ENCODE assay signal across 27 cellular contexts in genomic region chr4:105843941-105844340, GRCh38. TPM values are rescaled to one million over a fixed set of nuclear protein-coding genes. Genes with fewer than 3 reads are reported as not detected.
"Had no signal": no experiment of that assay in that cellular context is flagged by ENCODE, and none has a peak within 500 bp of the region (broad histone marks: within the 10 kb centered on the region; RNA-seq: fewer than 3 reads in every experiment).

No MANE protein-coding gene starts in this region.

- H3K27ac ChIP-seq: breast epithelium, esophagus muscularis mucosa, left lung, neural progenitor cell, prostate gland, suprapubic skin, transverse colon, vagina had no signal

- DNase-seq: activated CD4-positive, alpha-beta T cell treated with anti-CD3 and anti-CD28 coated beads, Interleukin-2, amount 50 U/mL, for 4 hours; activated CD4-positive, CD25-positive, alpha-beta regulatory T cell treated with anti-CD3 and anti-CD28 coated beads, Interleukin-2, amount 50 U/mL, for 72 hours; activated effector memory CD4-positive, alpha-beta T cell treated with anti-CD3 and anti-CD28 coated beads, Interleukin-2, amount 50 U/mL, for 16 hours; activated naive CD4-positive, alpha-beta T cell treated with anti-CD3 and anti-CD28 coated beads, Interleukin-2, amount 50 U/mL, for 16 hours; activated T-cell treated with anti-CD3 and anti-CD28 coated beads, Interleukin-2, amount 50 U/mL, for 72 hours; cerebellar nuclear complex; effector CD8-positive, alpha-beta T cell; glutamatergic neuron; hippocampal formation; islet precursor cell; left lung; naive B cell; right cardiac atrium; small intestine; stimulated activated CD4-positive, alpha-beta T cell treated with anti-CD3 and anti-CD28 coated beads, Interleukin-15, amount 100 ng/mL, for 24 hours; stimulated activated CD4-positive, alpha-beta T cell treated with anti-CD3 and anti-CD28 coated beads, Interleukin-2, amount 100 ng/mL, for 48 hours; stimulated activated naive CD8-positive, alpha-beta T cell treated with anti-CD3 and anti-CD28 coated beads, Interleukin-15, amount 100 ng/mL, for 72 hours; transverse colon had no signal

- FAIRE-seq: small intestine had no signal

- H3K36me3 ChIP-seq: ascending aorta, breast epithelium, esophagus muscularis mucosa, left lung, neural progenitor cell, prostate gland, transverse colon, vagina had no signal

- H3K9ac ChIP-seq: neural progenitor cell had no signal

- H3K9me3 ChIP-seq: ascending aorta, breast epithelium, esophagus muscularis mucosa, left lung, prostate gland, suprapubic skin, transverse colon, vagina had no signal

- H3K4me1 ChIP-seq: breast epithelium, esophagus muscularis mucosa, left lung, prostate gland, suprapubic skin, transverse colon, vagina had no signal

- ATAC-seq: activated T-cell treated with anti-CD3 and anti-CD28 coated beads, Interleukin-2, amount 50 U/mL, for 72 hours; left lung; right cardiac atrium; stimulated activated naive CD8-positive, alpha-beta T cell treated with anti-CD3 and anti-CD28 coated beads, Interleukin-15, amount 100 ng/mL, for 72 hours had no signal

- H3K4me3 ChIP-seq: ascending aorta, breast epithelium, esophagus muscularis mucosa, left lung, neural progenitor cell, prostate gland, suprapubic skin, transverse colon, vagina had no signal

- H3K4me2 ChIP-seq: neural progenitor cell had no signal

- H2AFZ ChIP-seq: neural progenitor cell had no signal

- H3K27me3 ChIP-seq: ascending aorta, breast epithelium, esophagus muscularis mucosa, left lung, neural progenitor cell, suprapubic skin, transverse colon, vagina had no signal

RNA-seq across cellular contexts. Expression of gene NPNT, which starts 51.3 kb away (rescaled TPM):
- total RNA-seq: activated CD8-positive, alpha-beta memory T cell treated with anti-CD3 and anti-CD28 coated beads for 36 hours; fibroblast of villous mesenchyme had no signal
